In genomic region chr5:44993286-44993685, GRCh38 we compare ENCODE assay signal across 7 cellular contexts.
"Had no signal": no experiment of that assay in that cellular context is flagged by ENCODE, and none has a peak within 500 bp of the region (broad histone marks: within the 10 kb centered on the region; RNA-seq: fewer than 3 reads in every experiment).

No MANE protein-coding gene starts in this region.

- FAIRE-seq: H1, H54 had no signal

- H3K27ac ChIP-seq: HL-60 had no signal

- H3K4me3 ChIP-seq: GM23338 had no signal

- DNase-seq: H9, HCEC 1CT, KG1 had no signal

- ATAC-seq: GM23338 had no signal

- H3K4me2 ChIP-seq: GM23338 had no signal

- H2AFZ ChIP-seq: GM23338 had no signal
